ENCODE assay signal across 22 cellular contexts in the genomic region with DNA sequence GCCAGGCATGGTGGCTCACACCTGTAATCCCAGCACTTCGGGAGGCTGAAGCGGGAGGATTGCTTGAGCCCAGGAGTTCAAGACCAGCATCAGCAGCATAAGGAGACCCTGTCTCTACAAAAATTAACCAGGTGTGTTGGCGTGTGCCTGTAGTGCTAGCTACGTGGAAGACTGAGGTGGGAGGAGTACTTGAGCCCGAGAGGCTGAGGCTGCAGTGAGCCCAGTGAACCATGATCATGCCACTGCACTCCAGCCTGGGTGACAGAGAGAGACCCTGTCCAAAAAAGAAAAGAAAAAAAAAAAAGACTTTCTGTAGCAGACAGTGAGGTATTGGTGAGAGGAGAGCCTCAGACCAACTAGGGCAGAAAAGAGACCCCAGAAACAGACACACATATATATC.
"Had no signal": no experiment of that assay in that cellular context is flagged by ENCODE, and none has a peak within 500 bp of the region (broad histone marks: within the 10 kb centered on the region; RNA-seq: fewer than 3 reads in every experiment).

No MANE protein-coding gene starts in this region.

- H3K4me1 ChIP-seq: parathyroid adenoma, right lobe of liver had no signal

- H3K27me3 ChIP-seq: gastrocnemius medialis, heart right ventricle, right lobe of liver, spleen, suprapubic skin had no signal

- H3K27ac ChIP-seq: epithelial cell of prostate, esophagus muscularis mucosa, gastrocnemius medialis, heart right ventricle, parathyroid adenoma, psoas muscle, right lobe of liver, spleen, suprapubic skin, tibial artery had no signal

- ATAC-seq: gastrocnemius medialis; heart right ventricle; left lobe of liver; naive thymus-derived CD4-positive, alpha-beta T cell; psoas muscle; right lobe of liver had no signal

- FAIRE-seq: islet of Langerhans had no signal

- H3K27ac Mint-ChIP-seq: nephron progenitor cell had no signal

- H3K9me3 Mint-ChIP-seq: naive thymus-derived CD4-positive, alpha-beta T cell had no signal

- DNase-seq: effector memory CD4-positive, alpha-beta T cell; gastrocnemius medialis; heart right ventricle; hypothalamus; mammary epithelial cell; naive thymus-derived CD4-positive, alpha-beta T cell; nephron progenitor cell; psoas muscle; retina; spleen; stimulated activated CD4-positive, alpha-beta T cell treated with anti-CD3 and anti-CD28 coated beads, Interleukin-15, amount 100 ng/mL, for 24 hours; stimulated activated CD4-positive, alpha-beta T cell treated with anti-CD3 and anti-CD28 coated beads, Interleukin-1b, Interleukin-23, amount 100 ng/mL, for 48 hours; stimulated activated CD4-positive, alpha-beta T cell treated with anti-CD3 and anti-CD28 coated beads, Interleukin-4, amount 100 ng/mL, for 24 hours; stimulated activated naive CD4-positive, alpha-beta T cell had no signal

- H3K9me3 ChIP-seq: esophagus muscularis mucosa, gastrocnemius medialis, heart right ventricle, psoas muscle, right lobe of liver, spleen, suprapubic skin, tibial artery had no signal

- H2AFZ ChIP-seq: parathyroid adenoma had no signal

- H3K36me3 ChIP-seq: esophagus muscularis mucosa, gastrocnemius medialis, heart right ventricle, right lobe of liver, spleen, suprapubic skin, tibial artery had no signal

- H3K4me3 ChIP-seq: esophagus muscularis mucosa, gastrocnemius medialis, heart right ventricle, psoas muscle, right lobe of liver, spleen, suprapubic skin, tibial artery had no signal

- H3K4me3 Mint-ChIP-seq: naive thymus-derived CD4-positive, alpha-beta T cell; nephron progenitor cell had no signal

- H3K79me2 ChIP-seq: parathyroid adenoma had no signal

- H3K36me3 Mint-ChIP-seq: naive thymus-derived CD4-positive, alpha-beta T cell had no signal

- H3K9ac ChIP-seq: parathyroid adenoma had no signal
